8 cellular contexts compared by ENCODE assay signal in genomic region chr17:17683710-17684365, GRCh38. TPM values are rescaled to one million over a fixed set of nuclear protein-coding genes. Genes with fewer than 3 reads are reported as not detected.
A peak's percentile ranks its signal among the peaks of the same experiment; 100 is the strongest.
DNase-seq lines count a peak whose midpoint lies in the region; ATAC-seq and TF ChIP-seq lines count a peak whose summit lies in the region.

No MANE protein-coding gene starts in this region.

- H3K4me3 Mint-ChIP-seq in T-helper 17 cell = peak overlapping the region; percentile 93

- H3K27me3 ChIP-seq in fibroblast of lung (ENCODE audit: control insufficient read depth, insufficient read depth, low read length) (peaks cover 2% of the 10 kb centered on the region), skeletal muscle tissue (ENCODE audit: control insufficient read depth in 3 of 3, insufficient read depth in 3 of 3, low read length in 3 of 3) (no peaks in the 10 kb centered on the region)

- no peak for ATAC-seq in T-helper 17 cell
- no peak for ATAC-seq in GM18505 (IDR thresholded peaks at IDR 0.05; ENCODE audit: unreplicated experiment)

- H3K4me1 Mint-ChIP-seq in T-helper 17 cell = peaks cover 21% of the 10 kb centered on the region

- H3K4me3 ChIP-seq in GM12864 (ENCODE audit: low read depth, low read length) (peak overlapping the region; percentile 58), fibroblast of lung (replicated peaks in 1 of 4; ENCODE audit: control extremely low read depth in 1 of 4, insufficient read depth in 1 of 4, low read depth in 3 of 4, low read length in 4 of 4) (peak overlapping the region in 2 of 4 experiments; percentile 61 to 65), skeletal muscle tissue (ENCODE audit: low read length in 3 of 3) (peak overlapping the region in 1 of 3 donors; percentile 68)

- peaks cover 62% of the 10 kb centered on the region for H3K79me2 ChIP-seq in fibroblast of lung (ENCODE audit: control insufficient read depth, insufficient read depth, low read length)

- H3K27me3 Mint-ChIP-seq in T-helper 17 cell = peaks cover under 1% of the 10 kb centered on the region

- no peak overlapping the region for H2AFZ ChIP-seq in fibroblast of lung (ENCODE audit: low read length)

- H3K9ac ChIP-seq in fibroblast of lung (ENCODE audit: insufficient read depth, low read length) = peak overlapping the region; percentile 97
- H3K9ac ChIP-seq in skeletal muscle tissue (ENCODE audit: low read depth in 1 of 3, low read length in 3 of 3) = peak overlapping the region; percentile 48 to 86 (median 71)

- peak overlapping the region; percentile 91 for H3K27ac Mint-ChIP-seq in T-helper 17 cell

- peaks cover 25% of the 10 kb centered on the region for H3K4me1 ChIP-seq in fibroblast of lung (ENCODE audit: control insufficient read depth, extremely low read depth, insufficient read depth, low read length)
- H3K4me1 ChIP-seq in skeletal muscle tissue (ENCODE audit: control insufficient read depth in 3 of 3, insufficient read depth in 3 of 3, low read length in 3 of 3) = peaks cover 27 to 35% (median 28%) of the 10 kb centered on the region in 3 donors

- H3K9me3 ChIP-seq in T-helper 17 cell (ENCODE audit: control insufficient read depth, low read length, poor library complexity, severe bottlenecking) (no peaks in the 10 kb centered on the region), fibroblast of lung (ENCODE audit: control insufficient read depth, insufficient read depth, low read depth, low read length) (no peaks in the 10 kb centered on the region), skeletal muscle tissue (ENCODE audit: control insufficient read depth in 3 of 3, low read length in 3 of 3) (no peaks in the 10 kb centered on the region)

- H3K27ac ChIP-seq in fibroblast of lung (ENCODE audit: insufficient read depth, low read length) (peak overlapping the region; percentile 92), skeletal muscle tissue (ENCODE audit: low read depth, low read length) (peak overlapping the region; percentile 73)

- no peak for DNase-seq in GM12864 (ENCODE audit: low read depth)
- DNase-seq in T-helper 17 cell = no peak
- DNase-seq in fibroblast of lung (ENCODE audit: low read depth in 2 of 2) = no peak
- no peak for DNase-seq in activated effector memory CD4-positive, alpha-beta T cell treated with Interleukin-2 at 50 U/mL for 16 hours
- no peak for DNase-seq in stimulated activated CD8-positive, alpha-beta memory T cell treated with anti-CD3 and anti-CD28 coated beads, Interleukin-4, amount 100 ng/mL, for 48 hours
- no peak for DNase-seq in NCI-H1436 treated with DMSO at 0.1 percent for 48 hours (lab: John Stamatoyannopoulos, UW)

- TF ChIP-seq POLR2A in GM18505 (IDR thresholded peaks at IDR 0.05; ENCODE audit: borderline replicate concordance, extremely low read depth, insufficient read depth, insufficient read length) = no peak

- H4K20me1 ChIP-seq in fibroblast of lung (ENCODE audit: control insufficient read depth, extremely low read depth, insufficient read depth, low read length) = no peaks in the 10 kb centered on the region

- H3K36me3 ChIP-seq in fibroblast of lung (ENCODE audit: control insufficient read depth, insufficient read depth, low read length) (peaks cover 4% of the 10 kb centered on the region), skeletal muscle tissue (ENCODE audit: control insufficient read depth in 3 of 3, insufficient read depth in 3 of 3, low read length in 3 of 3) (no peaks in the 10 kb centered on the region)

- TF ChIP-seq CTCF in GM12864 (IDR thresholded peaks at IDR 0.05; ENCODE audit: low read depth, low read length, missing control alignments) = no peak
- no peak for TF ChIP-seq CTCF in fibroblast of lung (conservative IDR thresholded peaks at IDR 0.05 in 1 of 2, IDR thresholded peaks at IDR 0.05 in 1 of 2; ENCODE audit: low read depth in 1 of 2, low read length in 2 of 2)

- H3K4me2 ChIP-seq in fibroblast of lung (ENCODE audit: extremely low read depth, insufficient read depth, low read length) = peak overlapping the region; percentile 73

- H3K36me3 Mint-ChIP-seq in T-helper 17 cell (ENCODE audit: low read depth) = no peaks in the 10 kb centered on the region

RNA-seq across cellular contexts. Expression of gene RAI1, which starts 2.6 kb away (rescaled TPM):
- 10 to 100 TPM; 18.4 to 18.6 TPM for total RNA-seq in T-helper 17 cell
- total RNA-seq in fibroblast of lung = 4.1 and 6.6 TPM in 2 replicates
- 2.1 TPM in 2 replicates for polyA plus RNA-seq in fibroblast of lung
- polyA plus RNA-seq in fibroblast of lung (2012) = 10.3 and 10.4 TPM in 2 replicates
- polyA minus RNA-seq in fibroblast of lung (ENCODE audit: low replicate concordance) = 9.3 and 9.7 TPM in 2 replicates
- total RNA-seq in skeletal muscle tissue = 3.1 TPM
